Comparison of ENCODE assay signal across 9 cellular contexts in the genomic region with DNA sequence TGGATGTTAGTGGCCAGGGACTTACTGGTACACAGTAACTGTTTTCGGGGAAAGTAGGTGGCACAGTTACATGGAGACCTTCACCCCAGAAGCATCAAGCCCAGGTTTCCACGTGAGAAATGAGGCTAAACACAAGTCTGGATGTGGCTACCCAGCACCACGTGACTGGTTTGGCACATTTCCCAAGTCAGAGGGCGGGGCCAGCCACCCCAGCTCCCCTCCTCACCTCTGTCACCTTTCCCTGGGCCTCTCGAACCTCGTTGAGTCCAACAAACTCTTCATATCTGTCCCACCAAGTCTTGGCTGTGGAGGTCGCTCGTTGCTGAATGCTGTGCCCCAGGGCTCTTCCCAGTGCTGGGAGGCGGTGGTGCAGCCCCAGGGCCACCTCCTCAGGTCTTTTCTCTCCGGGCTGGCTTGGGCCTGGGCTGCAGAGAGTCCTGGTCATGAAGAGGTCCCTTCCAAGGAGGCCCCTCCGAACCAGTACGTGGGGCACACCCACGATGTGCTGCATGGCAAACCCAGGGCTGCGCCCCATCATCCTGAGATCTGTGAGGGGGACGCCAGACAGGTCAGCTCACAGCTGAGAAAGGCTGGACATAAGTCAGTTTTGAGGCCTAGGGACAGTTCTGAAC. TPM values are rescaled to one million over a fixed set of nuclear protein-coding genes. Genes with fewer than 3 reads are reported as not detected.
DNase-seq lines count a peak whose midpoint lies in the region; ATAC-seq, FAIRE-seq and TF ChIP-seq lines count a peak whose summit lies in the region.
"Had no signal": no experiment of that assay in that cellular context is flagged by ENCODE, and none has a peak within 500 bp of the region (broad histone marks: within the 10 kb centered on the region; RNA-seq: fewer than 3 reads in every experiment).

No MANE protein-coding gene starts in this region.

- no peak for TF ChIP-seq CTCF in K562 (IDR thresholded peaks at IDR 0.05 in 2 of 3, conservative IDR thresholded peaks at IDR 0.05 in 1 of 3; ENCODE audit: insufficient read depth in 2 of 3, low read depth in 1 of 3, low read length in 3 of 3)

- peaks cover 43% of the 10 kb centered on the region for H3K4me1 ChIP-seq in BLaER1
- H3K4me1 ChIP-seq in K562 (replicated peaks in 1 of 2; ENCODE audit: control insufficient read depth in 2 of 2, insufficient read depth in 2 of 2, low read length in 2 of 2) = peaks cover 17% of the 10 kb centered on the region in 2 experiments; a peak in 4 of 5 replicates
- peaks cover 14 to 35% of the 10 kb centered on the region in 2 donors for H3K4me1 ChIP-seq in muscle layer of duodenum (ENCODE audit: control insufficient read depth in 1 of 2, insufficient read depth in 2 of 2, low read length in 2 of 2)

- H2AFZ ChIP-seq in K562 (ENCODE audit: low read depth, low read length) = no peak overlapping the region

- TF ChIP-seq POLR2A in K562 (conservative IDR thresholded peaks at IDR 0.05) = no peak

- no peaks in the 10 kb centered on the region for H3K27me3 ChIP-seq in BLaER1
- no peaks in the 10 kb centered on the region for H3K27me3 ChIP-seq in K562 (ENCODE audit: control insufficient read depth in 2 of 2, insufficient read depth in 2 of 2, low read length in 2 of 2)
- H3K27me3 ChIP-seq in muscle layer of duodenum (ENCODE audit: low read depth, low read length) = no peaks in the 10 kb centered on the region

- H3K4me2 ChIP-seq in BLaER1 (no peak overlapping the region), K562 (ENCODE audit: insufficient read depth, low read length) (no peak overlapping the region)

- no peak for TF ChIP-seq EP300 in K562 (IDR thresholded peaks at IDR 0.05; ENCODE audit: low read length)

- no peak for TF ChIP-seq RAD21 in K562 (CRISPR knock-in tag; conservative IDR thresholded peaks at IDR 0.05 in 1 of 2, IDR thresholded peaks at IDR 0.05 in 1 of 2)

- H3K9me1 ChIP-seq in K562 (ENCODE audit: control insufficient read depth, insufficient read depth, low read length) = peaks cover 6% of the 10 kb centered on the region

- 0 out of 2 replicates have a peak overlapping the region, but pooled peaks have one; percentile 2 for H3K27ac ChIP-seq in BLaER1
- H3K27ac ChIP-seq in K562 (ENCODE audit: extremely low read depth, low read depth, low read length) = no peak overlapping the region; the same call in 2 of the 3 replicates
- H3K27ac ChIP-seq in muscle layer of duodenum (ENCODE audit: low read length) = peak overlapping the region; percentile 64

- DNase-seq in K562 (ENCODE audit: extremely low read depth in 1 of 4, low spot score in 3 of 4) = peak in 3 of 4 experiments; percentile 28 to 55 (median 37)
- DNase-seq in activated CD8-positive, alpha-beta memory T cell treated with anti-CD3 and anti-CD28 coated beads for 24 hours = no peak
- no peak for DNase-seq in GOT3 (lab: John Stamatoyannopoulos, UW)
- DNase-seq: amniotic stem cell, GDM1, MV-4-11 had no signal

- CTCF ChIA-PET in K562 (lab: Yijun Ruan, JAX; ENCODE audit: low intra/inter-chr PET ratio) = interaction anchor here (1.7 to 4.6 kb wide), 3 partner anchors 34 to 240 kb away, joined by 5 to 59 read pairs (median 10); no protein-coding TSS in a partner anchor

- H3K79me2 ChIP-seq in K562 (ENCODE audit: control insufficient read depth, insufficient read depth, low read length) = peaks cover 12% of the 10 kb centered on the region

- WGBS in K562 (ENCODE audit: insufficient coverage, low coverage, missing lambda C conversion rate) = 64% methylated on average over 11 of the region's 15 CpGs

- POLR2A ChIA-PET in K562 (lab: Yijun Ruan, JAX) = interaction anchor here (0.7 kb wide), 1 partner anchor 523 kb away, joined by 4 read pairs; no protein-coding TSS in a partner anchor

- BruUV-seq in K562 (replicated peaks; lab: Mats Ljungman, UMichigan) = no TSS peak

- H3K4me3 ChIP-seq in BLaER1 = no peak overlapping the region
- H3K4me3 ChIP-seq in K562 = no peak overlapping the region
- no peak overlapping the region for H3K4me3 ChIP-seq in muscle layer of duodenum (ENCODE audit: low read depth in 1 of 2, low read length in 2 of 2)

- H3K9ac ChIP-seq in BLaER1 (peak overlapping the region; percentile 46; the same call in 1 of the 2 replicates), K562 (ENCODE audit: insufficient read depth in 1 of 2, low read depth in 2 of 2, low read length in 2 of 2) (peak overlapping the region in 1 of 2 experiments; percentile 78; a peak in 2 of 4 replicates)

- in situ Hi-C loops in K562 (cut with MboI) = loop anchor here (5.0 to 10.0 kb wide), 4 partner anchors 32 to 240 kb away; no protein-coding TSS in a partner anchor

- H3K9me3 ChIP-seq in BLaER1 = no peaks in the 10 kb centered on the region
- no peaks in the 10 kb centered on the region for H3K9me3 ChIP-seq in K562 (replicated peaks; ENCODE audit: control insufficient read depth, insufficient read depth, low read depth, low read length)
- no peaks in the 10 kb centered on the region for H3K9me3 ChIP-seq in muscle layer of duodenum (ENCODE audit: control insufficient read depth in 1 of 2, low read length in 2 of 2)

- peaks cover 30% of the 10 kb centered on the region for H3K36me3 ChIP-seq in BLaER1
- peaks cover 32% of the 10 kb centered on the region; the same call in 2 of the 3 replicates for H3K36me3 ChIP-seq in K562 (ENCODE audit: control insufficient read depth, insufficient read depth, low read length)
- peaks cover 9 to 13% of the 10 kb centered on the region in 2 donors for H3K36me3 ChIP-seq in muscle layer of duodenum (ENCODE audit: control insufficient read depth in 1 of 2, insufficient read depth in 2 of 2, low read length in 2 of 2)

- intact Hi-C loops in K562 (cut with micrococcal nuclease) = no loop called here

- peak; percentile 40 for FAIRE-seq in K562 (lab: Jason Lieb, UNC)

- no peak for ATAC-seq in K562
- ATAC-seq in GM21529 (IDR thresholded peaks at IDR 0.05; ENCODE audit: unreplicated experiment) = no peak

- H4K20me1 ChIP-seq in BLaER1 = no peaks in the 10 kb centered on the region
- H4K20me1 ChIP-seq in K562 (replicated peaks; ENCODE audit: control insufficient read depth, insufficient read depth, low read length) = no peaks in the 10 kb centered on the region

RNA-seq across cellular contexts. Expression of a gene that starts 4.8 kb away (rescaled TPM):
- total RNA-seq in K562 (2011; cell fraction: chromatin; rRNA removed; ENCODE audit: low replicate concordance) = 67.7 and 204 TPM in 2 replicates
- total RNA-seq in K562 (2011; cell fraction: nucleolus; rRNA removed) = 92.2 and 100 TPM in 2 replicates
- total RNA-seq in K562 (2011; cell fraction: nucleoplasm; rRNA removed) = 59.2 and 60.7 TPM in 2 replicates
- total RNA-seq in K562 (2014; rRNA removed) (11.2 and 12.7 TPM in 2 replicates), K562 (2014; rRNA removed; fragmentation: Illumina TruSeq; extraction: Trizol) (2.1 and 3.9 TPM in 2 replicates), K562 (2015; rRNA removed; fragmentation: Illumina TruSeq; extraction: Trizol) (6.0 and 6.3 TPM in 2 replicates), K562 (2021) (11.4 and 13.9 TPM in 2 replicates)
- polyA plus RNA-seq in K562 (2011; rRNA removed) (6.0 and 16.7 TPM in 2 replicates), K562 (2014; fragmentation: Illumina TruSeq; extraction: Trizol) (7.3 and 9.2 TPM in 2 replicates), K562 (2014; fragmentation: Nextera tagmentation; extraction: Ambion mirVana) (under 1 TPM; 0.17 to 0.24 TPM), K562 (2014; rRNA removed) (10.6 and 17.4 TPM in 2 replicates)
- polyA plus RNA-seq in K562 (2011; cell fraction: cytosol; rRNA removed) = 10.8 and 14.2 TPM in 2 replicates
- polyA plus RNA-seq in K562 (2011; cell fraction: nucleus; rRNA removed) = 106 and 120 TPM in 2 replicates
- polyA plus RNA-seq in K562 (2012) = 11.5 and 18.7 TPM in 2 replicates
- polyA minus RNA-seq in K562 (2011; rRNA and poly(A)+ RNA removed) = 5.0 and 8.2 TPM in 2 replicates
- polyA minus RNA-seq in K562 (2011; cell fraction: cytosol; rRNA and poly(A)+ RNA removed) = 10.0 and 12.9 TPM in 2 replicates
- 27.1 and 27.3 TPM in 2 replicates for polyA minus RNA-seq in K562 (2011; cell fraction: nucleus; rRNA and poly(A)+ RNA removed)

RNA-seq across cellular contexts. Expression of a gene that starts 5.2 kb away (rescaled TPM):
- total RNA-seq in K562 (2011; cell fraction: chromatin; rRNA removed; ENCODE audit: low replicate concordance) = 2.8 and 4.0 TPM in 2 replicates
- 2.8 and 3.0 TPM in 2 replicates for total RNA-seq in K562 (2011; cell fraction: nucleolus; rRNA removed)
- 3.9 and 4.0 TPM in 2 replicates for total RNA-seq in K562 (2011; cell fraction: nucleoplasm; rRNA removed)
- total RNA-seq in K562 (2014; rRNA removed) (17.4 and 20.8 TPM in 2 replicates), K562 (2014; rRNA removed; fragmentation: Illumina TruSeq; extraction: Trizol) (10.2 and 14.0 TPM in 2 replicates), K562 (2015; rRNA removed; fragmentation: Illumina TruSeq; extraction: Trizol) (17.3 and 18.6 TPM in 2 replicates), K562 (2021) (12.8 and 15.7 TPM in 2 replicates)
- polyA plus RNA-seq in K562 (2011; rRNA removed) (16.0 and 16.5 TPM in 2 replicates), K562 (2014; fragmentation: Illumina TruSeq; extraction: Trizol) (15.7 and 18.0 TPM in 2 replicates), K562 (2014; fragmentation: Nextera tagmentation; extraction: Ambion mirVana) (1 to 10 TPM; 6.5 to 6.8 TPM), K562 (2014; rRNA removed) (16.5 and 18.0 TPM in 2 replicates)
- 17.1 and 20.0 TPM in 2 replicates for polyA plus RNA-seq in K562 (2011; cell fraction: cytosol; rRNA removed)
- polyA plus RNA-seq in K562 (2011; cell fraction: nucleus; rRNA removed) = 7.2 and 8.2 TPM in 2 replicates
- polyA plus RNA-seq in K562 (2012) = 12.6 and 14.9 TPM in 2 replicates
- polyA minus RNA-seq in K562 (2011; rRNA and poly(A)+ RNA removed) = 8.6 and 10.2 TPM in 2 replicates
- 2.4 and 7.1 TPM in 2 replicates for polyA minus RNA-seq in K562 (2011; cell fraction: cytosol; rRNA and poly(A)+ RNA removed)
- 1.3 and 1.6 TPM in 2 replicates for polyA minus RNA-seq in K562 (2011; cell fraction: nucleus; rRNA and poly(A)+ RNA removed)

RNA-seq across cellular contexts. Expression of a gene that starts 5.3 kb away (rescaled TPM):
- total RNA-seq in K562 (2011; cell fraction: chromatin; rRNA removed; ENCODE audit: low replicate concordance) = 33.0 and 39.7 TPM in 2 replicates
- total RNA-seq in K562 (2011; cell fraction: nucleolus; rRNA removed) = 42.8 and 52.5 TPM in 2 replicates
- 61.4 and 82.2 TPM in 2 replicates for total RNA-seq in K562 (2011; cell fraction: nucleoplasm; rRNA removed)
- 587 and 775 TPM in 2 replicates for total RNA-seq in K562 (2014; rRNA removed)
- total RNA-seq in K562 (2014; rRNA removed; fragmentation: Illumina TruSeq; extraction: Trizol) = 389 and 394 TPM in 2 replicates
- 476 and 486 TPM in 2 replicates for total RNA-seq in K562 (2015; rRNA removed; fragmentation: Illumina TruSeq; extraction: Trizol)
- 201 and 209 TPM in 2 replicates for total RNA-seq in K562 (2021)
- 160 and 232 TPM in 2 replicates for polyA plus RNA-seq in K562 (2011; rRNA removed)
- 25.9 and 86.1 TPM in 2 replicates for polyA plus RNA-seq in K562 (2011; cell fraction: cytosol; rRNA removed)
- 42.3 and 57.7 TPM in 2 replicates for polyA plus RNA-seq in K562 (2011; cell fraction: nucleus; rRNA removed)
- polyA plus RNA-seq in K562 (2012) = 188 and 520 TPM in 2 replicates
- 318 and 361 TPM in 2 replicates for polyA plus RNA-seq in K562 (2014; fragmentation: Illumina TruSeq; extraction: Trizol)
- 100 to 1,000 TPM; 835 to 942 TPM for polyA plus RNA-seq in K562 (2014; fragmentation: Nextera tagmentation; extraction: Ambion mirVana)
- 810 and 1,003 TPM in 2 replicates for polyA plus RNA-seq in K562 (2014; rRNA removed)
- polyA minus RNA-seq in K562 (2011; rRNA and poly(A)+ RNA removed) = 32.1 and 43.5 TPM in 2 replicates
- polyA minus RNA-seq in K562 (2011; cell fraction: cytosol; rRNA and poly(A)+ RNA removed) = 17.8 and 24.1 TPM in 2 replicates
- 19.9 and 32.4 TPM in 2 replicates for polyA minus RNA-seq in K562 (2011; cell fraction: nucleus; rRNA and poly(A)+ RNA removed)

RNA-seq across cellular contexts. Expression of a gene that starts 11.8 kb away (rescaled TPM):
- total RNA-seq in K562 (2011; cell fraction: chromatin; rRNA removed; ENCODE audit: low replicate concordance) = 31.8 and 48.5 TPM in 2 replicates
- total RNA-seq in K562 (2011; cell fraction: nucleolus; rRNA removed) = 22.1 and 30.9 TPM in 2 replicates
- total RNA-seq in K562 (2011; cell fraction: nucleoplasm; rRNA removed) = 15.6 and 21.9 TPM in 2 replicates
- total RNA-seq in K562 (2014; rRNA removed) (10.4 and 14.1 TPM in 2 replicates), K562 (2014; rRNA removed; fragmentation: Illumina TruSeq; extraction: Trizol) (15.7 and 19.6 TPM in 2 replicates), K562 (2015; rRNA removed; fragmentation: Illumina TruSeq; extraction: Trizol) (15.3 and 17.4 TPM in 2 replicates), K562 (2021) (13.9 and 14.1 TPM in 2 replicates)
- polyA plus RNA-seq in K562 (2011; rRNA removed) (10.1 and 10.5 TPM in 2 replicates), K562 (2014; fragmentation: Illumina TruSeq; extraction: Trizol) (15.2 and 15.6 TPM in 2 replicates), K562 (2014; fragmentation: Nextera tagmentation; extraction: Ambion mirVana) (1 to 10 TPM; 1.7 to 2.3 TPM), K562 (2014; rRNA removed) (9.2 and 10.0 TPM in 2 replicates)
- polyA plus RNA-seq in K562 (2011; cell fraction: cytosol; rRNA removed) = 10.1 and 14.1 TPM in 2 replicates
- 26.8 and 42.6 TPM in 2 replicates for polyA plus RNA-seq in K562 (2011; cell fraction: nucleus; rRNA removed)
- polyA plus RNA-seq in K562 (2012) = 7.9 and 10.1 TPM in 2 replicates
- polyA minus RNA-seq in K562 (2011; rRNA and poly(A)+ RNA removed) = 14.9 and 17.0 TPM in 2 replicates
- 9.5 and 9.7 TPM in 2 replicates for polyA minus RNA-seq in K562 (2011; cell fraction: cytosol; rRNA and poly(A)+ RNA removed)
- 12.8 and 14.1 TPM in 2 replicates for polyA minus RNA-seq in K562 (2011; cell fraction: nucleus; rRNA and poly(A)+ RNA removed)

Comparison
In these comparisons a context has a peak if more than half of its experiments do, and no peak if none do; other contexts are left out.
1. DNase-seq: peak in K562 (3 of 4); none in activated CD8-positive, alpha-beta memory T cell treated with anti-CD3 and anti-CD28 coated beads for 24 hours (single experiment) and GOT3 (single experiment).